In the genomic region with DNA sequence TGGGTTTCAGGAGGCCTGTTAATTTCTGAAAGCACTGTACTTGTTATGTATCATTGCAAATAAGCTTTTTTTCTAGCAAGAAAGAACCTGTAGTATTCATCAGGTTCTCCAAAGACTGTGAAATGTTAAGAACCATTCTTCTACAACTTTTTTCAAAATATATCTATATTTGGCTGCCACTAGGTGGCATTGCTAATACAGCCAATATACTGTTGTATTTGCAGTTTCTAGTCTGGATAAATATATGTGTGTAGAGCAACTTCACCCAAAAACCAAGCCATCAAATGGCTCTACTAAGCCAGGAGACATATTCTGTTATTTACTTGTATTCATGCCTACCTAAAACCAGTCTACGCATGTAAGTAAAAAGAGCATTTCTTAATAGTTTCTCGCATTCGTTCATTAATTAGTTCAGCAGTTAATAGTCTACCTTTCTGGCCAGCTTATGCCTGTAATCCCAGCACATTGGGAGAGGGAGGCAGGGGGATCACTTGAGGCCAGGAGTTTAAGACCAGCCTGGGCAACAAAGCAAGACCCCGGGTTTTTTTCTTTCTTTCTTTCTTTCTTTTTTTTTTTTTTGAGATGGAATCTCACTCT, we compare ENCODE assay signal across 8 cellular contexts. TPM values are rescaled to one million over a fixed set of nuclear protein-coding genes. Genes with fewer than 3 reads are reported as not detected.
DNase-seq lines count a peak whose midpoint lies in the region; ATAC-seq, FAIRE-seq and TF ChIP-seq lines count a peak whose summit lies in the region.

No MANE protein-coding gene starts in this region.

- no peak overlapping the region for H3K27ac ChIP-seq in colonic mucosa
- H3K27ac ChIP-seq in mesenchymal stem cell (ENCODE audit: low read length, poor library complexity, severe bottlenecking) = no peak overlapping the region

- intact Hi-C loops in colonic mucosa (cut with DNase I) = no loop called here

- H3K79me1 ChIP-seq in mesenchymal stem cell (replicated peaks; ENCODE audit: low read length, poor library complexity, severe bottlenecking) = peaks cover 13% of the 10 kb centered on the region

- no peak for TF ChIP-seq POLR2A in GM12892 (IDR thresholded peaks at IDR 0.05; ENCODE audit: low read depth, low read length)

- no peak overlapping the region for H3K4ac ChIP-seq in mesenchymal stem cell (ENCODE audit: low read depth in 1 of 2, low read length in 2 of 2)

- FAIRE-seq in GM12892 (lab: Jason Lieb, UNC) = no peak

- no peaks in the 10 kb centered on the region for H3K4me1 ChIP-seq in colonic mucosa
- peaks cover 3% of the 10 kb centered on the region for H3K4me1 ChIP-seq in mesenchymal stem cell (ENCODE audit: control insufficient read depth, insufficient read depth, low read depth, low read length)

- H2AFZ ChIP-seq in mesenchymal stem cell (ENCODE audit: low read depth, low read length) = no peak overlapping the region

- no peak overlapping the region for H3K18ac ChIP-seq in mesenchymal stem cell (ENCODE audit: low read depth in 1 of 2, low read length in 2 of 2)

- H3K36me3 ChIP-seq in colonic mucosa (no peaks in the 10 kb centered on the region), mesenchymal stem cell (ENCODE audit: control insufficient read depth in 1 of 2, insufficient read depth in 2 of 2, low read depth in 1 of 2, low read length in 2 of 2) (peaks cover 14 to 16% of the 10 kb centered on the region in 2 experiments)

- H4K8ac ChIP-seq in mesenchymal stem cell (ENCODE audit: low read length) = no peak overlapping the region

- no peak overlapping the region for H2BK5ac ChIP-seq in mesenchymal stem cell (ENCODE audit: low read depth, low read length, poor library complexity, severe bottlenecking)

- no peaks in the 10 kb centered on the region for H3K9me3 ChIP-seq in colonic mucosa
- peaks cover 7% of the 10 kb centered on the region for H3K9me3 ChIP-seq in mesenchymal stem cell (ENCODE audit: control insufficient read depth, low read length)

- peak; percentile 54 for TF ChIP-seq CTCF in GM12873 (IDR thresholded peaks at IDR 0.05; ENCODE audit: insufficient read depth, low read depth, low read length, missing control alignments)
- TF ChIP-seq CTCF in colonic mucosa (IDR thresholded peaks at IDR 0.05) = peak; percentile 56

- H3K9ac ChIP-seq in colonic mucosa (ENCODE audit: low read depth in 2 of 2, low read length in 2 of 2) = no peak overlapping the region
- H3K9ac ChIP-seq in mesenchymal stem cell (ENCODE audit: low read length) = peak overlapping the region; percentile 2

- H3K27me3 ChIP-seq in colonic mucosa = no peaks in the 10 kb centered on the region
- H3K27me3 ChIP-seq in mesenchymal stem cell (ENCODE audit: control insufficient read depth in 1 of 2, insufficient read depth in 1 of 2, low read length in 2 of 2) = no peaks in the 10 kb centered on the region

- DNase-seq in AG20443 (ENCODE audit: low spot score) = peak; percentile 47
- peak; percentile 19 for DNase-seq in NCI-H82 treated with DMSO at 0.1 percent for 48 hours (lab: John Stamatoyannopoulos, UW; ENCODE audit: unreplicated experiment)
- no peak for DNase-seq in colonic mucosa
- peak; percentile 68 for DNase-seq in mesenchymal stem cell
- no peak for DNase-seq in GM12892 (ENCODE audit: insufficient read length)
- no peak for DNase-seq in SK-N-DZ (ENCODE audit: low spot score)

- no peak overlapping the region for H3K23ac ChIP-seq in mesenchymal stem cell (ENCODE audit: low read length in 2 of 2)

- H2BK15ac ChIP-seq in mesenchymal stem cell (ENCODE audit: low read depth, poor library complexity, severe bottlenecking) = no peak overlapping the region

- H4K91ac ChIP-seq in mesenchymal stem cell (ENCODE audit: low read length) = no peak overlapping the region

- WGBS in mesenchymal stem cell = 99% methylated on average over 4 of the region's 4 CpGs

- H2BK12ac ChIP-seq in mesenchymal stem cell (ENCODE audit: low read length in 2 of 2) = no peak overlapping the region

- H3K14ac ChIP-seq in mesenchymal stem cell (ENCODE audit: low read length in 2 of 2) = no peak overlapping the region

- H3K4me3 ChIP-seq in colonic mucosa = no peak overlapping the region
- H3K4me3 ChIP-seq in mesenchymal stem cell (ENCODE audit: insufficient read depth in 1 of 2, low read depth in 1 of 2, low read length in 2 of 2) = no peak overlapping the region

- ATAC-seq in HG03045 (IDR thresholded peaks at IDR 0.05; ENCODE audit: unreplicated experiment) = no peak

- no peak overlapping the region for H2AK5ac ChIP-seq in mesenchymal stem cell (ENCODE audit: low read length, severe bottlenecking)

- H3K4me2 ChIP-seq in mesenchymal stem cell (ENCODE audit: low read length, poor library complexity, severe bottlenecking) = no peak overlapping the region

- H2BK120ac ChIP-seq in mesenchymal stem cell (ENCODE audit: low read depth, low read length) = no peak overlapping the region

RNA-seq across cellular contexts. Expression of gene VMP1, which starts 39.5 kb away (rescaled TPM):
- total RNA-seq in colonic mucosa = 100 to 1,000 TPM; 186 to 291 TPM
- polyA plus RNA-seq in mesenchymal stem cell (2013, experiment 1 of 2) = 116 TPM
- 116 TPM for polyA plus RNA-seq in mesenchymal stem cell (2013, experiment 2 of 2)
- 93.2 TPM for polyA plus RNA-seq in GM12892 (2012; ENCODE audit: missing spikeins)
- polyA plus RNA-seq in SK-N-DZ (2014; cell fraction: cytosol; rRNA removed) = 59.8 and 69.1 TPM in 2 replicates
- 33.9 and 40.9 TPM in 2 replicates for polyA plus RNA-seq in SK-N-DZ (2014; cell fraction: nucleus; rRNA removed)

RNA-seq across cellular contexts. Expression of gene PTRH2, which starts 39.7 kb away (rescaled TPM):
- 10 to 100 TPM; 20.1 to 21.1 TPM for total RNA-seq in colonic mucosa
- 31.8 TPM for polyA plus RNA-seq in mesenchymal stem cell (2013, experiment 1 of 2)
- 32.0 TPM for polyA plus RNA-seq in mesenchymal stem cell (2013, experiment 2 of 2)
- 43.2 TPM for polyA plus RNA-seq in GM12892 (2012; ENCODE audit: missing spikeins)
- 29.4 and 37.2 TPM in 2 replicates for polyA plus RNA-seq in SK-N-DZ (2014; cell fraction: cytosol; rRNA removed)
- 22.6 and 26.5 TPM in 2 replicates for polyA plus RNA-seq in SK-N-DZ (2014; cell fraction: nucleus; rRNA removed)

Comparison
In these comparisons a context has a peak if more than half of its experiments do, and no peak if none do; other contexts are left out.
1. DNase-seq: peak in AG20443 (single experiment), NCI-H82 treated with DMSO at 0.1 percent for 48 hours (single experiment) and mesenchymal stem cell (single experiment); none in colonic mucosa (single experiment), GM12892 (single experiment) and SK-N-DZ (single experiment).